8 cellular contexts compared by ENCODE assay signal in the genomic region with DNA sequence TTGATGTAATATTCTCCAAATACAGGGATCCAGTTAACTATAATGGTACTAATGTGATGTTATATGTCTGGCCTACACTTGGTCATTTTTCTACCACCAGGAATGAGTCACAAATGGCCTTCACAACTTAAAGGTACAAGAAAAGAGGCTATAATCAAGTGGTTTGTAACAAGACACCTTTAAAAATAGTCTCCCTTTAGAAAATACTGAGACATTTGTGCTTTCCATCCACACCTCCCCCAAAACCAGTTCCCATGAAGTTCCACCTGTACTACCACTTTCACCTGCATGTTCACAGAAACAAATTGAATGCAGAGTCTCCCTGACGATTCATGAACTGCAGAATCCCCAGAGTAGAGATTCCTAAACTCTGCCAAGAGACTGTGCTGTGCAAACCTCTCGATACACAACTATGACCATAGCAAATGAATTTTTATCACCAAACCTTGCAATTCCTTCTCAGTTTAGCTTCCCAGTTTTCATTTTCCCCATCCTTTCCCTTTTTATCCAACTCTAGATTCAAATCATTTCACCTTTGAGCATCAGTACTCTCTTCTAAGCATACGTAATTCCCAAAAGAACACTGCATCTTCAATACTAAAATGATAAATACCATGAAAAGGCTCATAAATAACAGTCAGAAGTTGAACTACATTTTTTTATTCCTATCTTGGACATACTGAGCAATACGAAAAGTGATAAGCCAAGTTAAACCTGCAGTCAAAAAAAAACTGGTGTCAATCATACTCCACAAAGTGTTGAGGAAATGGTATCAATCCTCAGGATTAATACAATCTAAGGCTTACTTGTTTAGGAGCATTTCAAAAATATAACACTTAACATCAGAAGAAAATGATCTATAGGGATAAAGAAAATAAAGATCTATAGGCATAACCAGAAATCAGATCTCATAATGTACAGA. TPM values are rescaled to one million over a fixed set of nuclear protein-coding genes. Genes with fewer than 3 reads are reported as not detected.
A peak's percentile ranks its signal among the peaks of the same experiment; 100 is the strongest.
DNase-seq lines count a peak whose midpoint lies in the region; TF ChIP-seq lines count a peak whose summit lies in the region.

No MANE protein-coding gene starts in this region.

- no peaks in the 10 kb centered on the region for H3K27me3 ChIP-seq in testis

- no peaks in the 10 kb centered on the region for H3K36me3 ChIP-seq in testis (ENCODE audit: low read depth, missing control alignments)

- peaks cover 48% of the 10 kb centered on the region for H3K4me1 Mint-ChIP-seq in activated CD4-positive, alpha-beta T cell treated with anti-CD3 and anti-CD28 coated beads, Interleukin-2, amount 10 ng/mL, durations not matched to agents 7 days and 5 days
- H3K4me1 Mint-ChIP-seq in activated CD4-positive, alpha-beta memory T cell treated with anti-CD3 and anti-CD28 coated beads for 36 hours (ENCODE audit: low read depth) = peaks cover 40% of the 10 kb centered on the region

- no peaks in the 10 kb centered on the region for H3K27me3 Mint-ChIP-seq in activated CD4-positive, alpha-beta T cell treated with anti-CD3 and anti-CD28 coated beads, Interleukin-2, amount 10 ng/mL, durations not matched to agents 7 days and 5 days
- no peaks in the 10 kb centered on the region for H3K27me3 Mint-ChIP-seq in activated CD4-positive, alpha-beta memory T cell treated with anti-CD3 and anti-CD28 coated beads for 36 hours

- H3K4me3 ChIP-seq in testis = peak overlapping the region; percentile 92 to 99

- CTCF ChIA-PET in activated CD4-positive, alpha-beta T cell treated with anti-CD3 and anti-CD28 coated beads, Interleukin-2, amount 10 ng/mL, durations not matched to agents 7 days and 5 days (lab: Charles Lee) = no interaction called here
- CTCF ChIA-PET in activated CD4-positive, alpha-beta memory T cell treated with anti-CD3 and anti-CD28 coated beads for 36 hours (lab: Charles Lee) = no interaction called here

- intact Hi-C loops in activated CD4-positive, alpha-beta memory T cell treated with anti-CD3 and anti-CD28 coated beads for 36 hours (cut with micrococcal nuclease) = loop anchor here (5.0 kb wide), 2 partner anchors 417 to 563 kb away; no protein-coding TSS in a partner anchor
- intact Hi-C loops in testis (cut with DNase I; ENCODE audit: low total_unique reads) = loop anchor here (10.0 kb wide), 1 partner anchor 755 kb away; no protein-coding TSS in a partner anchor

- H3K36me3 Mint-ChIP-seq in activated CD4-positive, alpha-beta T cell treated with anti-CD3 and anti-CD28 coated beads, Interleukin-2, amount 10 ng/mL, durations not matched to agents 7 days and 5 days (ENCODE audit: low read depth) = peaks cover 93% of the 10 kb centered on the region
- H3K36me3 Mint-ChIP-seq in activated CD4-positive, alpha-beta memory T cell treated with anti-CD3 and anti-CD28 coated beads for 36 hours = peaks cover 87% of the 10 kb centered on the region

- H3K9me3 Mint-ChIP-seq in activated CD4-positive, alpha-beta T cell treated with anti-CD3 and anti-CD28 coated beads, Interleukin-2, amount 10 ng/mL, durations not matched to agents 7 days and 5 days = peaks cover 3% of the 10 kb centered on the region
- H3K9me3 Mint-ChIP-seq in activated CD4-positive, alpha-beta memory T cell treated with anti-CD3 and anti-CD28 coated beads for 36 hours = no peaks in the 10 kb centered on the region

- peak overlapping the region; percentile 99 for H3K4me3 Mint-ChIP-seq in activated CD4-positive, alpha-beta T cell treated with anti-CD3 and anti-CD28 coated beads, Interleukin-2, amount 10 ng/mL, durations not matched to agents 7 days and 5 days
- H3K4me3 Mint-ChIP-seq in activated CD4-positive, alpha-beta memory T cell treated with anti-CD3 and anti-CD28 coated beads for 36 hours = peak overlapping the region; percentile 100

- no peak for TF ChIP-seq CTCF in testis (IDR thresholded peaks at IDR 0.05)

- H3K27ac Mint-ChIP-seq in activated CD4-positive, alpha-beta T cell treated with anti-CD3 and anti-CD28 coated beads, Interleukin-2, amount 10 ng/mL, durations not matched to agents 7 days and 5 days = peak overlapping the region; percentile 99
- H3K27ac Mint-ChIP-seq in activated CD4-positive, alpha-beta memory T cell treated with anti-CD3 and anti-CD28 coated beads for 36 hours = peak overlapping the region; percentile 91

- peak overlapping the region in 1 of 2 donors; percentile 46 for H3K27ac ChIP-seq in testis

- TF ChIP-seq POLR2A in testis (IDR thresholded peaks at IDR 0.05) = no peak

- H3K4me1 ChIP-seq in testis = peaks cover 6% of the 10 kb centered on the region

- POLR2A ChIA-PET in activated CD4-positive, alpha-beta T cell treated with anti-CD3 and anti-CD28 coated beads, Interleukin-2, amount 10 ng/mL, durations not matched to agents 7 days and 5 days (lab: Charles Lee) = no interaction called here
- POLR2A ChIA-PET in activated CD4-positive, alpha-beta memory T cell treated with anti-CD3 and anti-CD28 coated beads for 36 hours (lab: Charles Lee) = no interaction called here

- no peaks in the 10 kb centered on the region for H3K9me3 ChIP-seq in testis

- 46 to 47% methylated on average over 4 of the region's 4 CpGs for WGBS in testis, 2 donors

- DNase-seq in activated CD4-positive, alpha-beta T cell treated with anti-CD3 and anti-CD28 coated beads, Interleukin-2, amount 10 ng/mL, durations not matched to agents 7 days and 5 days = no peak
- no peak for DNase-seq in activated CD4-positive, alpha-beta T cell treated with anti-CD3 and anti-CD28 coated beads for 1 hour
- no peak for DNase-seq in activated CD4-positive, alpha-beta memory T cell treated with anti-CD3 and anti-CD28 coated beads for 36 hours
- DNase-seq in iris pigment epithelial cell (ENCODE audit: low read depth) (peak; percentile 64), testis (no peak), GF-D8 (lab: John Stamatoyannopoulos, UW) (no peak), midbrain (lab: John Stamatoyannopoulos, UW) (no peak), NCI-H774 (lab: John Stamatoyannopoulos, UW) (no peak)

RNA-seq across cellular contexts. Expression of a gene that starts 5.8 kb away (rescaled TPM):
- total RNA-seq in activated CD4-positive, alpha-beta T cell treated with anti-CD3 and anti-CD28 coated beads, Interleukin-2, amount 10 ng/mL, durations not matched to agents 7 days and 5 days = 100 to 1,000 TPM; 102 to 133 TPM
- 100 to 1,000 TPM; 137 to 144 TPM for total RNA-seq in activated CD4-positive, alpha-beta memory T cell treated with anti-CD3 and anti-CD28 coated beads for 36 hours
- 10 to 100 TPM; 23.8 to 37.0 TPM for total RNA-seq in testis
- 65.3 TPM for polyA plus RNA-seq in testis (ENCODE audit: insufficient read depth, low read depth, low replicate concordance)
